8 cellular contexts compared by ENCODE assay signal in the genomic region with DNA sequence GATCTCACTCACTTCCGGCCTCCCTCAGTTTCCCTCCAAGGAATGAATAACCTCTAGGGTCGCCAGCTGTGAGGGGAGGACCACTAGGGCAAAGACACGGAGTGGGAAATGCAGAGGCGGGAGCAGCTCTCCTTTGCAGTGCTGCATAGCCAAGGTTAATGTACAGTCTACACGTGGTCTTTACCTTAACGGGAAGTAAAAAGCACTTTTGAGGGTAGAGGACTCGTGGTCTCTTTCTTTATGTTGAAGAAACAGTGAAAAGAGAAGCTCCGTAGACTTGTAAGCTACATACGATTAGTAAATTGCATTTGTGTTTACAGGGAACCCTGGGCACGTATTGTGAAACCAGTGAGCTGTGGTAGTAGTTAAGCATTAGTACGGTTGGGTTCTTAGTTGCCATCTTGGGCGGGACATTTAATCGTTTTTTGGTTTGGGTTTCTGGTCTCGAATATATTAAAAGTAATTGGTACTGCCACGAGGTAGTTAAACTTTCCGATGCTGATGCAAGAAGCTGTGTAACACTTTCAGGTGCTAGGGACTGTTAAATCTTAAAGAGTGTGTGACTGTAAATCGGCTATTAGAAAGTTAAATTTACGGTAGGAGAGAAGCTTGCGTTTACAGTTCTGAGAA.
DNase-seq lines count a peak whose midpoint lies in the region; TF ChIP-seq lines count a peak whose summit lies in the region.

No MANE protein-coding gene starts in this region.

- TF ChIP-seq CTCF in HEK293 (tag by site-specific recombination; IDR thresholded peaks at IDR 0.05) (no peak), MM.1S (IDR thresholded peaks at IDR 0.05; ENCODE audit: low read length) (no peak)

- H3K9me3 ChIP-seq in HEK293 (ENCODE audit: control insufficient read depth, insufficient read depth, low read depth, low read length) (no peaks in the 10 kb centered on the region), MM.1S (replicated peaks; ENCODE audit: insufficient read depth, low read length) (no peaks in the 10 kb centered on the region)

- H3K9ac ChIP-seq in MM.1S (ENCODE audit: low read length), result peak overlapping the region; percentile 93

- peak overlapping the region; percentile 78 for H3K4me2 ChIP-seq in MM.1S (ENCODE audit: low read depth, low read length)

- H3K4me3 ChIP-seq in HEK293 (ENCODE audit: low read depth, low read length), result peak overlapping the region; percentile 99
- H3K4me3 ChIP-seq in MM.1S (ENCODE audit: low read length), result peak overlapping the region; percentile 99
- H3K4me3 ChIP-seq in skeletal muscle cell (ENCODE audit: low read depth, low read length), result peak overlapping the region; percentile 96

- CTCF ChIA-PET in HEK293 (lab: Yijun Ruan, JAX), result interaction anchor here (0.7 to 1.5 kb wide), 4 partner anchors 8 to 173 kb away, joined by 3 read pairs; no protein-coding TSS in a partner anchor

- H3K36me3 ChIP-seq in HEK293 (ENCODE audit: control insufficient read depth in 2 of 2, insufficient read depth in 1 of 2, low read length in 2 of 2) (no peaks in the 10 kb centered on the region), MM.1S (replicated peaks; ENCODE audit: insufficient read depth, low read length) (no peaks in the 10 kb centered on the region)

- H4K20me1 ChIP-seq in MM.1S (ENCODE audit: insufficient read depth, low read length), result peaks cover 24% of the 10 kb centered on the region

- peak; percentile 20 to 21 for DNase-seq in activated CD4-positive, alpha-beta T cell treated with anti-CD3 and anti-CD28 coated beads for 4 hours
- no peak for DNase-seq in activated CD4-positive, alpha-beta T cell treated with anti-CD3 and anti-CD28 coated beads, Interleukin-2, amount 50 U/mL, for 1 hour
- DNase-seq in MM.1S (peak; percentile 20), activated T-cell treated with anti-CD3 and anti-CD28 coated beads for 48 hours (ENCODE audit: low read depth) (peak; percentile 20), glomerular visceral epithelial cell (ENCODE audit: extremely low spot score) (peak; percentile 20), skeletal muscle cell (ENCODE audit: low read depth) (no peak), NCI-H1048 (lab: John Stamatoyannopoulos, UW) (no peak)

- POLR2A ChIA-PET in HEK293 (lab: Yijun Ruan, JAX), result interaction anchor here (1.0 to 1.4 kb wide), 5 partner anchors 8 to 425 kb away, joined by 3 to 6 read pairs (median 4); partner anchors contain the start of gene ATR

- H3K4me1 ChIP-seq in HEK293 (ENCODE audit: control insufficient read depth, insufficient read depth, low read length) (no peaks in the 10 kb centered on the region), MM.1S (ENCODE audit: low read length) (no peaks in the 10 kb centered on the region)

- peak overlapping the region; percentile 94 for H2AFZ ChIP-seq in MM.1S (ENCODE audit: low read length)

- H3K9me2 ChIP-seq in MM.1S (replicated peaks; ENCODE audit: insufficient read depth, low read length), result no peaks in the 10 kb centered on the region

- peaks cover 16% of the 10 kb centered on the region for H3F3A ChIP-seq in MM.1S (ENCODE audit: insufficient read depth, low read length)

- H3K27me3 ChIP-seq in MM.1S (replicated peaks; ENCODE audit: insufficient read depth, low read length), result no peaks in the 10 kb centered on the region

- peaks cover 66% of the 10 kb centered on the region for H3K79me2 ChIP-seq in MM.1S (ENCODE audit: low read length)

- H3K27ac ChIP-seq in HEK293 (ENCODE audit: extremely low read depth, low read depth, low read length) (peak overlapping the region; percentile 82), MM.1S (ENCODE audit: low read length) (peak overlapping the region; percentile 84)

TF ChIP-seq in HEK293, 187 proteins besides CTCF, POLR2A, EP300 and RAD21:
- TF ChIP-seq PRDM1 (tag by site-specific recombination; IDR thresholded peaks at IDR 0.05) (peak; percentile 86), ZNF514 (tag by site-specific recombination; IDR thresholded peaks at IDR 0.05) (no peak)

Comparison
In these comparisons a context has a peak if more than half of its experiments do, and no peak if none do; other contexts are left out.
1. DNase-seq: peak in activated CD4-positive, alpha-beta T cell treated with anti-CD3 and anti-CD28 coated beads for 4 hours (2 of 2), MM.1S (single experiment), activated T-cell treated with anti-CD3 and anti-CD28 coated beads for 48 hours (single experiment) and glomerular visceral epithelial cell (single experiment); none in activated CD4-positive, alpha-beta T cell treated with anti-CD3 and anti-CD28 coated beads, Interleukin-2, amount 50 U/mL, for 1 hour (single experiment), skeletal muscle cell (single experiment) and NCI-H1048 (single experiment).
2. Peak in every context shown above with its lines, with median percentiles within 50 percentile points of each other: H3K4me3 ChIP-seq.